ENCODE assay signal across 7 cellular contexts in the genomic region with DNA sequence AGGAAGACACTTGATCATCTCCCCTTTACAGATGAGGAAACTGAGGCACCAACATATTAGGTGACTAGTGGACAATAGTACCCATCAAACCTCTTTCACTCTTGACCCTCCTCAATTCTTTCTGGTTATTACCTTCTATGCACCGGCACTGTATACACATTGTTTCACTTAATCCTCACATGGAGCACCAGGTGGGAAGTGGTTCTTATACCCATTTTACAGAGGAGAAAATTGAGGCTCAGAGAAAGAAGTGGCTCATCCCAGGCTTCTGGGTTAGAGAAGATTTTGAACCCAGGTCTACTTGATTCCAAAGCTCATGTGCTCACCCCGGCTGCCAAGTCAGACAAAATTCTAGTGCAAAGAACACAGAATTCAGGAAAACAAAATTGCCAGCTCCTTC.
"Had no signal": no experiment of that assay in that cellular context is flagged by ENCODE, and none has a peak within 500 bp of the region (broad histone marks: within the 10 kb centered on the region; RNA-seq: fewer than 3 reads in every experiment).

No MANE protein-coding gene starts in this region.

- H3K27ac ChIP-seq: HL-60, KMS-11 had no signal

- H3K36me3 Mint-ChIP-seq: IgD-negative memory B cell had no signal

- DNase-seq: IMR-90, KBM-7, KG1 had no signal

- FAIRE-seq: HTR-8/SVneo had no signal

- H3K9ac ChIP-seq: KMS-11 had no signal

- H3K4me2 ChIP-seq: KMS-11 had no signal

- H3K4me1 Mint-ChIP-seq: IgD-negative memory B cell had no signal
